Comparison of ENCODE assay signal across 33 cellular contexts in genomic region chr14:31682768-31683167, GRCh38.
"Had no signal": no experiment of that assay in that cellular context is flagged by ENCODE, and none has a peak within 500 bp of the region (broad histone marks: within the 10 kb centered on the region; RNA-seq: fewer than 3 reads in every experiment).

No MANE protein-coding gene starts in this region.

- ATAC-seq: activated CD4-positive, alpha-beta T cell treated with anti-CD3 and anti-CD28 coated beads for 36 hours; activated CD4-positive, CD25-positive, alpha-beta regulatory T cell treated with anti-CD3 and anti-CD28 coated beads, Interleukin-2, amount 50 U/mL, for 24 hours; activated CD8-positive, alpha-beta memory T cell treated with anti-CD3 and anti-CD28 coated beads, Interleukin-2, amount 10 ng/mL, durations not matched to agents 7 days and 5 days; activated CD8-positive, alpha-beta T cell treated with anti-CD3 and anti-CD28 coated beads, Interleukin-2, amount 10 ng/mL, durations not matched to agents 7 days and 5 days; effector memory CD8-positive, alpha-beta T cell; gastroesophageal sphincter; heart right ventricle; T-helper 17 cell had no signal

- H3K4me3 Mint-ChIP-seq: activated B cell treated with CpG ODN at 0.5 μM for 24 hours; activated CD4-positive, alpha-beta memory T cell treated with anti-CD3 and anti-CD28 coated beads for 36 hours; activated CD4-positive, alpha-beta T cell treated with anti-CD3 and anti-CD28 coated beads for 36 hours; activated CD4-positive, alpha-beta T cell treated with anti-CD3 and anti-CD28 coated beads, Interleukin-2, amount 10 ng/mL, durations not matched to agents 24 days and 14 days; activated CD8-positive, alpha-beta memory T cell treated with anti-CD3 and anti-CD28 coated beads, Interleukin-2, amount 10 ng/mL, durations not matched to agents 7 days and 5 days; activated CD8-positive, alpha-beta T cell treated with anti-CD3 and anti-CD28 coated beads, Interleukin-2, amount 10 ng/mL, durations not matched to agents 7 days and 5 days; activated naive CD8-positive, alpha-beta T cell; activated T-helper 1 cell treated with anti-CD3 and anti-CD28 coated beads, Interleukin-12 subunit alpha, Interleukin-12 subunit beta, Interleukin-2, Interleukin-4 antibody, amounts not matched to agents 30 ng/mL and 10 ng/mL and 1 ng/mL, durations not matched to agents 14 hours and 24 hours and 36 hours; central memory CD8-positive, alpha-beta T cell; effector memory CD8-positive, alpha-beta T cell; T-helper 17 cell; T-helper 2 cell treated with Interferon-gamma antibody and Interleukin-4, amounts not matched to agents 5 μg/mL and 100 μg/mL, for 36 hours had no signal

- H3K27ac ChIP-seq: brain microvascular endothelial cell, coronary artery, esophagus squamous epithelium, gastroesophageal sphincter, heart right ventricle, WERI-Rb-1 had no signal

- H3K4me3 ChIP-seq: coronary artery, esophagus squamous epithelium, gastroesophageal sphincter, heart right ventricle had no signal

- H3K27me3 Mint-ChIP-seq: activated B cell treated with CpG ODN at 0.5 μM for 24 hours; activated CD4-positive, alpha-beta memory T cell treated with anti-CD3 and anti-CD28 coated beads for 36 hours; activated CD4-positive, alpha-beta T cell treated with anti-CD3 and anti-CD28 coated beads for 36 hours; activated CD4-positive, alpha-beta T cell treated with anti-CD3 and anti-CD28 coated beads, Interleukin-2, amount 10 ng/mL, durations not matched to agents 24 days and 14 days; activated CD8-positive, alpha-beta memory T cell treated with anti-CD3 and anti-CD28 coated beads, Interleukin-2, amount 10 ng/mL, durations not matched to agents 7 days and 5 days; activated naive CD8-positive, alpha-beta T cell; central memory CD8-positive, alpha-beta T cell; effector memory CD8-positive, alpha-beta T cell; T-helper 17 cell had no signal

- H3K36me3 ChIP-seq: brain microvascular endothelial cell, heart right ventricle, WERI-Rb-1 had no signal

- H3K27ac Mint-ChIP-seq: activated B cell treated with CpG ODN at 0.5 μM for 24 hours; activated CD4-positive, alpha-beta memory T cell treated with anti-CD3 and anti-CD28 coated beads for 36 hours; activated CD4-positive, alpha-beta T cell treated with anti-CD3 and anti-CD28 coated beads for 36 hours; activated CD4-positive, alpha-beta T cell treated with anti-CD3 and anti-CD28 coated beads, Interleukin-2, amount 10 ng/mL, durations not matched to agents 24 days and 14 days; activated CD8-positive, alpha-beta memory T cell treated with anti-CD3 and anti-CD28 coated beads, Interleukin-2, amount 10 ng/mL, durations not matched to agents 7 days and 5 days; activated CD8-positive, alpha-beta T cell treated with anti-CD3 and anti-CD28 coated beads, Interleukin-2, amount 10 ng/mL, durations not matched to agents 7 days and 5 days; activated naive CD8-positive, alpha-beta T cell; activated T-helper 1 cell treated with anti-CD3 and anti-CD28 coated beads, Interleukin-12 subunit alpha, Interleukin-12 subunit beta, Interleukin-2, Interleukin-4 antibody, amounts not matched to agents 30 ng/mL and 10 ng/mL and 1 ng/mL, durations not matched to agents 14 hours and 24 hours and 36 hours; effector memory CD8-positive, alpha-beta T cell; T-helper 17 cell; T-helper 2 cell treated with Interferon-gamma antibody and Interleukin-4, amounts not matched to agents 5 μg/mL and 100 μg/mL, for 36 hours had no signal

- H3K27me3 ChIP-seq: brain microvascular endothelial cell, esophagus squamous epithelium, gastroesophageal sphincter, heart right ventricle had no signal

- H3K9me3 Mint-ChIP-seq: central memory CD8-positive, alpha-beta T cell; effector memory CD8-positive, alpha-beta T cell had no signal

- H3K9me3 ChIP-seq: esophagus squamous epithelium, gastroesophageal sphincter had no signal

- H3K4me1 ChIP-seq: esophagus squamous epithelium, gastroesophageal sphincter, heart right ventricle had no signal

- DNase-seq: activated B cell treated with CpG ODN at 0.5 μM for 24 hours; activated CD4-positive, alpha-beta memory T cell treated with anti-CD3 and anti-CD28 coated beads for 36 hours; activated CD4-positive, alpha-beta T cell treated with anti-CD3 and anti-CD28 coated beads for 36 hours; activated CD4-positive, alpha-beta T cell treated with anti-CD3 and anti-CD28 coated beads, Interleukin-2, amount 10 ng/mL, durations not matched to agents 24 days and 14 days; activated CD8-positive, alpha-beta memory T cell treated with anti-CD3 and anti-CD28 coated beads, Interleukin-2, amount 10 ng/mL, durations not matched to agents 7 days and 5 days; activated CD8-positive, alpha-beta memory T cell treated with anti-CD3 and anti-CD28 coated beads, Interleukin-2, amount 50 U/mL, for 4 hours; activated CD8-positive, alpha-beta T cell treated with anti-CD3 and anti-CD28 coated beads, Interleukin-2, amount 10 ng/mL, durations not matched to agents 7 days and 5 days; activated gamma-delta T cell; activated naive CD4-positive, alpha-beta T cell; activated naive CD4-positive, alpha-beta T cell treated with anti-CD3 and anti-CD28 coated beads, Interleukin-2, amount 50 U/mL, for 16 hours; activated T-cell treated with anti-CD3 and anti-CD28 coated beads, Interleukin-2, amount 50 U/mL, for 1 hour; activated T-cell treated with anti-CD3 and anti-CD28 coated beads, Interleukin-2, amount 50 U/mL, for 48 hours; amniotic stem cell; anterior cingulate cortex; brain microvascular endothelial cell; dermis blood vessel endothelial cell; effector CD4-positive, alpha-beta T cell; effector memory CD8-positive, alpha-beta T cell; erythroblast; esophagus squamous epithelium; foreskin melanocyte; heart right ventricle; hippocampal formation; T-helper 17 cell; T1000; WERI-Rb-1 had no signal

- H3K4me1 Mint-ChIP-seq: activated B cell treated with CpG ODN at 0.5 μM for 24 hours; activated CD4-positive, alpha-beta T cell treated with anti-CD3 and anti-CD28 coated beads for 36 hours; activated CD4-positive, alpha-beta T cell treated with anti-CD3 and anti-CD28 coated beads, Interleukin-2, amount 10 ng/mL, durations not matched to agents 24 days and 14 days; activated CD8-positive, alpha-beta memory T cell treated with anti-CD3 and anti-CD28 coated beads, Interleukin-2, amount 10 ng/mL, durations not matched to agents 7 days and 5 days; central memory CD8-positive, alpha-beta T cell; T-helper 17 cell had no signal
